8 cellular contexts compared by ENCODE assay signal in genomic region chr19:7522923-7523667, GRCh38. TPM values are rescaled to one million over a fixed set of nuclear protein-coding genes. Genes with fewer than 3 reads are reported as not detected.
DNase-seq lines count a peak whose midpoint lies in the region; ATAC-seq, FAIRE-seq and TF ChIP-seq lines count a peak whose summit lies in the region.

No MANE protein-coding gene starts in this region.

- POLR2A ChIA-PET in endothelial cell of umbilical vein (lab: Charles Lee), result interaction anchor here (0.6 to 1.5 kb wide), 2 partner anchors 10 to 11 kb away, joined by 3 to 4 read pairs; no protein-coding TSS in a partner anchor

- H3K36me3 ChIP-seq in OCI-LY1 (ENCODE audit: insufficient read depth, low read length), result no peaks in the 10 kb centered on the region
- H3K36me3 ChIP-seq in endothelial cell of umbilical vein (ENCODE audit: control insufficient read depth in 2 of 2, extremely low read depth in 1 of 2, insufficient read depth in 2 of 2, low read length in 2 of 2), result peaks cover 0 to 16% of the 10 kb centered on the region in 2 experiments
- H3K36me3 ChIP-seq in osteoblast (ENCODE audit: insufficient read depth, low read length), result peaks cover 7% of the 10 kb centered on the region

- FAIRE-seq in endothelial cell of umbilical vein (lab: Jason Lieb, UNC), result no peak

- H2AFZ ChIP-seq in OCI-LY1 (ENCODE audit: low read length) (no peak overlapping the region), endothelial cell of umbilical vein (ENCODE audit: low read depth, low read length) (peak overlapping the region; percentile 54), osteoblast (ENCODE audit: low read length) (peak overlapping the region; percentile 27)

- H3K79me2 ChIP-seq in OCI-LY1 (ENCODE audit: insufficient read depth, low read length) (no peaks in the 10 kb centered on the region), endothelial cell of umbilical vein (ENCODE audit: control insufficient read depth, insufficient read depth, low read length) (peaks cover 8% of the 10 kb centered on the region), osteoblast (ENCODE audit: insufficient read depth, low read length) (peaks cover 8% of the 10 kb centered on the region)

- TF ChIP-seq POLR2A in endothelial cell of umbilical vein (IDR thresholded peaks at IDR 0.05; ENCODE audit: low read depth, low read length), result no peak

- dilution Hi-C loops in endothelial cell of umbilical vein (cut with MboI; ENCODE audit: extremely low pct_ligation_motif_present, low sequenced_read_pairs), result no loop called here

- H4K20me1 ChIP-seq in OCI-LY1 (ENCODE audit: insufficient read depth, low read length) (no peaks in the 10 kb centered on the region), endothelial cell of umbilical vein (replicated peaks; ENCODE audit: control insufficient read depth, extremely low read depth, insufficient read depth, low read length) (no peaks in the 10 kb centered on the region), osteoblast (ENCODE audit: insufficient read depth, low read length) (no peaks in the 10 kb centered on the region)

- H3K4me3 ChIP-seq in OCI-LY1 (ENCODE audit: low read depth, low read length, poor library complexity, severe bottlenecking), result peak overlapping the region; percentile 74
- H3K4me3 ChIP-seq in endothelial cell of umbilical vein (replicated peaks in 1 of 3; ENCODE audit: insufficient read depth in 1 of 3, low read depth in 1 of 3, low read length in 3 of 3), result peak overlapping the region; percentile 64 to 94 (median 81)
- H3K4me3 ChIP-seq in osteoblast (ENCODE audit: insufficient read depth, low read length), result peak overlapping the region; percentile 81

- H3K27me3 ChIP-seq in OCI-LY1 (ENCODE audit: insufficient read depth, low read length), result no peaks in the 10 kb centered on the region
- no peaks in the 10 kb centered on the region for H3K27me3 ChIP-seq in endothelial cell of umbilical vein (ENCODE audit: control insufficient read depth in 2 of 2, insufficient read depth in 2 of 2, low read length in 2 of 2)
- no peaks in the 10 kb centered on the region for H3K27me3 ChIP-seq in osteoblast (ENCODE audit: insufficient read depth, low read length)

- H3K9me1 ChIP-seq in endothelial cell of umbilical vein (replicated peaks; ENCODE audit: control insufficient read depth, extremely low read depth, insufficient read depth, low read length), result no peaks in the 10 kb centered on the region

- CTCF ChIA-PET in endothelial cell of umbilical vein (lab: Charles Lee), result interaction anchor here (0.7 to 2.8 kb wide), 11 partner anchors 10 to 424 kb away, joined by 3 to 11 read pairs (median 5); partner anchors contain the start of genes PNPLA6 and TRAPPC5

- H3K27ac ChIP-seq in OCI-LY1 (ENCODE audit: low read depth, low read length, poor library complexity, severe bottlenecking) (no peak overlapping the region), endothelial cell of umbilical vein (ENCODE audit: insufficient read depth, low read depth, low read length) (peak overlapping the region; percentile 4), osteoblast (ENCODE audit: low read depth, low read length) (peak overlapping the region; percentile 7)

- H3K9me2 ChIP-seq in OCI-LY1 (ENCODE audit: low read depth, low read length), result no peaks in the 10 kb centered on the region

- DNase-seq in endothelial cell of umbilical vein (ENCODE audit: low read depth, low spot score) (no peak), osteoblast (ENCODE audit: insufficient read length, low spot score, missing footprints) (peak; percentile 95)

- peak overlapping the region; percentile 82 for H3K4me2 ChIP-seq in OCI-LY1 (ENCODE audit: low read length)
- H3K4me2 ChIP-seq in endothelial cell of umbilical vein (ENCODE audit: insufficient read depth, low read length), result peak overlapping the region; percentile 97
- peak overlapping the region; percentile 100 for H3K4me2 ChIP-seq in osteoblast (ENCODE audit: insufficient read depth, low read length)

- TSS peak; percentile 22 for BruUV-seq in endothelial cell of umbilical vein (replicated peaks; lab: Mats Ljungman, UMichigan)

- intact Hi-C loops in endothelial cell of umbilical vein (cut with micrococcal nuclease), result loop anchor here (1.0 to 5.0 kb wide), 2 partner anchors 11 to 36 kb away; partner anchors contain the start of gene PEX11G

- no peak for TF ChIP-seq CTCF in OCI-LY1 (IDR thresholded peaks at IDR 0.05; ENCODE audit: low read length)
- no peak for TF ChIP-seq CTCF in endothelial cell of umbilical vein (IDR thresholded peaks at IDR 0.05; ENCODE audit: extremely low read depth in 1 of 2, insufficient read depth in 1 of 2, low read depth in 1 of 2, low read length in 2 of 2)
- no peak for TF ChIP-seq CTCF in osteoblast (IDR thresholded peaks at IDR 0.05; ENCODE audit: extremely low read depth, low read depth, low read length)

- no peaks in the 10 kb centered on the region for H3F3A ChIP-seq in OCI-LY1 (ENCODE audit: insufficient read depth, low read length)

- H3K9me3 ChIP-seq in OCI-LY1 (ENCODE audit: low read length) (no peaks in the 10 kb centered on the region), endothelial cell of umbilical vein (replicated peaks; ENCODE audit: control insufficient read depth, insufficient read depth, low read length) (no peaks in the 10 kb centered on the region), osteoblast (ENCODE audit: low read depth, low read length) (no peaks in the 10 kb centered on the region)

- H3K9ac ChIP-seq in OCI-LY1 (ENCODE audit: low read length), result peak overlapping the region; percentile 68
- H3K9ac ChIP-seq in endothelial cell of umbilical vein (replicated peaks; ENCODE audit: extremely low read depth, insufficient read depth, low read length), result peak overlapping the region; percentile 78

- ATAC-seq in GM18907 (IDR thresholded peaks at IDR 0.05; ENCODE audit: unreplicated experiment) (peak; percentile 4), GM19395 (IDR thresholded peaks at IDR 0.05; ENCODE audit: unreplicated experiment) (no peak), GM18870 (IDR thresholded peaks at IDR 0.05; ENCODE audit: unreplicated experiment) (no peak), GM18517 (IDR thresholded peaks at IDR 0.05; ENCODE audit: unreplicated experiment) (no peak), GM19452 (IDR thresholded peaks at IDR 0.05; ENCODE audit: unreplicated experiment) (no peak)

- peaks cover 15% of the 10 kb centered on the region for H3K4me1 ChIP-seq in OCI-LY1 (ENCODE audit: insufficient read depth, low read length, severe bottlenecking)
- H3K4me1 ChIP-seq in endothelial cell of umbilical vein (ENCODE audit: control insufficient read depth, extremely low read depth, insufficient read depth, low read length), result peaks cover 16% of the 10 kb centered on the region
- peaks cover 12% of the 10 kb centered on the region for H3K4me1 ChIP-seq in osteoblast (ENCODE audit: insufficient read depth, low read length)

TF ChIP-seq in endothelial cell of umbilical vein, 7 proteins besides CTCF, POLR2A, EP300 and RAD21 (continues in another document):
- no peak for TF ChIP-seq POLR2AphosphoS5 (IDR thresholded peaks at IDR 0.05; ENCODE audit: insufficient read depth, low read depth, low read length)
- no peak for TF ChIP-seq MAX (IDR thresholded peaks at IDR 0.05; ENCODE audit: insufficient read depth, insufficient read length)
- no peak for TF ChIP-seq FOS (IDR thresholded peaks at IDR 0.05; ENCODE audit: borderline replicate concordance, insufficient read depth, low read length)

RNA-seq across cellular contexts. Expression of gene MCOLN1, which starts 0.7 kb away (rescaled TPM):
- 23.0 and 26.9 TPM in 2 replicates for total RNA-seq in endothelial cell of umbilical vein
- polyA plus RNA-seq in endothelial cell of umbilical vein, result 60.9 and 84.6 TPM in 2 replicates
- polyA plus RNA-seq in endothelial cell of umbilical vein (2011; cell fraction: cytosol; rRNA removed), result 22.8 and 29.4 TPM in 2 replicates
- 67.0 and 81.1 TPM in 2 replicates for polyA plus RNA-seq in endothelial cell of umbilical vein (2011; cell fraction: nucleus; rRNA removed)
- polyA plus RNA-seq in endothelial cell of umbilical vein (2012), result 24.1 and 24.6 TPM in 2 replicates
- polyA minus RNA-seq in endothelial cell of umbilical vein, result 40.6 and 63.5 TPM in 2 replicates
- 19.8 TPM for polyA minus RNA-seq in endothelial cell of umbilical vein (2011; cell fraction: cytosol; rRNA and poly(A)+ RNA removed)
- 20.9 and 21.5 TPM in 2 replicates for polyA minus RNA-seq in endothelial cell of umbilical vein (2011; cell fraction: nucleus; rRNA and poly(A)+ RNA removed)
- 16.6 and 21.2 TPM in 2 replicates for total RNA-seq in osteoblast

RNA-seq across cellular contexts. Expression of gene ZNF358, which starts 7.2 kb away (rescaled TPM):
- total RNA-seq in endothelial cell of umbilical vein (51.2 and 52.1 TPM in 2 replicates), osteoblast (25.0 and 26.1 TPM in 2 replicates)
- polyA plus RNA-seq in endothelial cell of umbilical vein, result 83.2 and 90.6 TPM in 2 replicates
- 49.9 and 66.1 TPM in 2 replicates for polyA plus RNA-seq in endothelial cell of umbilical vein (2011; cell fraction: cytosol; rRNA removed)
- polyA plus RNA-seq in endothelial cell of umbilical vein (2011; cell fraction: nucleus; rRNA removed), result 19.7 and 22.3 TPM in 2 replicates
- polyA plus RNA-seq in endothelial cell of umbilical vein (2012), result 41.0 and 45.0 TPM in 2 replicates
- polyA minus RNA-seq in endothelial cell of umbilical vein, result 20.9 and 27.3 TPM in 2 replicates
- polyA minus RNA-seq in endothelial cell of umbilical vein (2011; cell fraction: cytosol; rRNA and poly(A)+ RNA removed), result 18.3 TPM
- polyA minus RNA-seq in endothelial cell of umbilical vein (2011; cell fraction: nucleus; rRNA and poly(A)+ RNA removed), result 7.5 and 12.5 TPM in 2 replicates

RNA-seq across cellular contexts. Expression of gene PNPLA6, which starts 12.4 kb away (rescaled TPM):
- total RNA-seq in endothelial cell of umbilical vein, result 163 and 164 TPM in 2 replicates
- 106 and 117 TPM in 2 replicates for polyA plus RNA-seq in endothelial cell of umbilical vein
- polyA plus RNA-seq in endothelial cell of umbilical vein (2011; cell fraction: cytosol; rRNA removed), result 52.1 and 73.6 TPM in 2 replicates
- 201 and 245 TPM in 2 replicates for polyA plus RNA-seq in endothelial cell of umbilical vein (2011; cell fraction: nucleus; rRNA removed)
- polyA plus RNA-seq in endothelial cell of umbilical vein (2012), result 88.8 and 135 TPM in 2 replicates
- polyA minus RNA-seq in endothelial cell of umbilical vein, result 88.0 and 107 TPM in 2 replicates
- polyA minus RNA-seq in endothelial cell of umbilical vein (2011; cell fraction: cytosol; rRNA and poly(A)+ RNA removed), result 38.6 TPM
- 62.7 and 125 TPM in 2 replicates for polyA minus RNA-seq in endothelial cell of umbilical vein (2011; cell fraction: nucleus; rRNA and poly(A)+ RNA removed)
- total RNA-seq in osteoblast, result 75.1 and 83.6 TPM in 2 replicates

RNA-seq across cellular contexts. Expression of gene PEX11G, which starts 34.3 kb away (rescaled TPM):
- total RNA-seq in endothelial cell of umbilical vein (1.3 and 1.6 TPM in 2 replicates), osteoblast (2.9 and 4.1 TPM in 2 replicates)
- polyA plus RNA-seq in endothelial cell of umbilical vein, result 1.9 and 2.4 TPM in 2 replicates
- polyA plus RNA-seq in endothelial cell of umbilical vein (2011; cell fraction: cytosol; rRNA removed), result 1.0 and 1.8 TPM in 2 replicates
- 0.40 and 0.59 TPM in 2 replicates for polyA plus RNA-seq in endothelial cell of umbilical vein (2011; cell fraction: nucleus; rRNA removed)
- 0.59 and 1.5 TPM in 2 replicates for polyA plus RNA-seq in endothelial cell of umbilical vein (2012)
- 0.44 and 1.5 TPM in 2 replicates for polyA minus RNA-seq in endothelial cell of umbilical vein
- polyA minus RNA-seq in endothelial cell of umbilical vein (2011; cell fraction: cytosol; rRNA and poly(A)+ RNA removed), result 1.2 TPM
- polyA minus RNA-seq in endothelial cell of umbilical vein (2011; cell fraction: nucleus; rRNA and poly(A)+ RNA removed), result not detected in 2 replicates
